In the genomic region with DNA sequence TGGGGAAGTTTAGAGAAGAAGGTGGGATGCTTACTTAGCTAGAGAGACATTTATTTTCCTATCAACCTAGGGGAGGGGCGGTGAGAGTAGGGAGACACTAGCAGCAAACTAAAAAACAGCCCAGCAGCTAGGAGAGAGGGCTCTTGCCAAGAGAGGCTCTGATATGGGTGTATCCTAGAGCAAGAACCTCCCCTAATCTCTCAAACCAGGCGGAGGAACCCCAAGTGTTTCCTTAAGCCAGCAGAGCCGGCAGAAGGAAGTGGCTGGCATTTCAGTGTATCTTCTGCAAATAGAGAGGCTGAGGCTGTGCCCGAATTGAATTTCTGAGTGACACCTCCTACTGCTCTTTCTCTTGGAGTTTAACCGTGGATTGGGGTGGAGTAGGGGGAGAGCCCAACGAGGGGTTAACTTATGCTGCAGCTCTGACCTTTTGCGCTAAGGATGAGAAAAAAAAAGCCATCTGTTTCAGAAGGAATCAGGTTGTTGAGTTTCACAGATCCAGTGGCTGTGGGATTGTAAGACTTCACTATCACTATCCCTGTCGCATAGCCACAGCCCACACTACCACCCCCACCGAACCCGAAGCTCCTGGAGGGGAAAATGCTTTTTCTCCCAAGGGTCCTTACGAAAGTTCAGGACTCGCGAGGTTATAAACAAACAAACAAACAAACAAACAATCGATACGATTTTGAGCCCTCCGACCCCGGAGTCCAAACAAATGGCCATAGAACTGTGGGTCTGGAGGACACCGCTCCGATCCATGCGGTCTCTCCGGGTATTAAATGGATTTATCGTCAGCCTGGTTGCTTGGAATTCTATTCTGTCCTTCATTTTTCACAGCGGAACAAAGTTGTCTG, we compare ENCODE assay signal across 10 cellular contexts. TPM values are rescaled to one million over a fixed set of nuclear protein-coding genes. Genes with fewer than 3 reads are reported as not detected.
DNase-seq lines count a peak whose midpoint lies in the region; ATAC-seq and TF ChIP-seq lines count a peak whose summit lies in the region.
"Had no signal": no experiment of that assay in that cellular context is flagged by ENCODE, and none has a peak within 500 bp of the region (broad histone marks: within the 10 kb centered on the region; RNA-seq: fewer than 3 reads in every experiment).

No MANE protein-coding gene starts in this region.

- H3K4me3 ChIP-seq in iPS-18c (ENCODE audit: insufficient read depth, low read depth, low read length), result peak overlapping the region; percentile 59; the same call in 1 of the 2 replicates
- H3K4me3 ChIP-seq in thyroid gland (replicated peaks in 1 of 3), result no peak overlapping the region

- H3K9me3 ChIP-seq in iPS-18c (ENCODE audit: control insufficient read depth, insufficient read depth, low read length) (no peaks in the 10 kb centered on the region), thyroid gland (no peaks in the 10 kb centered on the region)

- WGBS in thyroid gland, 2 donors, result 16 to 17% methylated on average over 22 to 23 of the region's 23 CpGs

- TF ChIP-seq CTCF in type B pancreatic cell (conservative IDR thresholded peaks at IDR 0.05) (no peak), thyroid gland (IDR thresholded peaks at IDR 0.05) (no peak)

- H3K27ac ChIP-seq in thyroid gland, result no peak overlapping the region

- intact Hi-C loops in left cardiac atrium (cut with DNase I) (no loop called here), Right ventricle myocardium inferior (cut with DNase I) (no loop called here), thyroid gland (cut with DNase I) (no loop called here)

- H3K4me1 ChIP-seq in thyroid gland, result peaks cover 0 to 23% of the 10 kb centered on the region in 2 donors

- H3K4me3 Mint-ChIP-seq in type B pancreatic cell, result peak overlapping the region; percentile 78
- H3K4me3 Mint-ChIP-seq: dendritic cell treated with granulocyte-macrophage colony-stimulating factor and Interleukin-4, amounts not matched to agents 40 ng/mL and 50 ng/mL, for 4 days had no signal

- no peak overlapping the region for H3K27ac Mint-ChIP-seq in type B pancreatic cell
- H3K27ac Mint-ChIP-seq: dendritic cell treated with granulocyte-macrophage colony-stimulating factor and Interleukin-4, amounts not matched to agents 40 ng/mL and 50 ng/mL, for 4 days had no signal

- no peaks in the 10 kb centered on the region for H3K36me3 ChIP-seq in thyroid gland

- H3K36me3 Mint-ChIP-seq in type B pancreatic cell, result peaks cover 3% of the 10 kb centered on the region

- H3K4me1 Mint-ChIP-seq in type B pancreatic cell (ENCODE audit: unreplicated experiment), result peaks cover 7% of the 10 kb centered on the region

- no peaks in the 10 kb centered on the region for H3K27me3 ChIP-seq in thyroid gland

- no peak for TF ChIP-seq POLR2A in thyroid gland (IDR thresholded peaks at IDR 0.05)

- peak; percentile 14 to 19 for ATAC-seq in left cardiac atrium
- ATAC-seq in Right ventricle myocardium inferior, result no peak
- ATAC-seq in HG02870 (IDR thresholded peaks at IDR 0.05; ENCODE audit: unreplicated experiment), result no peak

- H3K27me3 Mint-ChIP-seq in type B pancreatic cell, result peaks cover 88% of the 10 kb centered on the region

- peaks cover 6% of the 10 kb centered on the region for H3K9me3 Mint-ChIP-seq in type B pancreatic cell
- H3K9me3 Mint-ChIP-seq: dendritic cell treated with granulocyte-macrophage colony-stimulating factor and Interleukin-4, amounts not matched to agents 40 ng/mL and 50 ng/mL, for 4 days had no signal

- DNase-seq in left cardiac atrium (no peak), Right ventricle myocardium inferior (ENCODE audit: missing footprints) (no peak), UCSD-AML1 (lab: John Stamatoyannopoulos, UW; ENCODE audit: unreplicated experiment) (peak; percentile 27), type B pancreatic cell (ENCODE audit: extremely low spot score, unreplicated experiment) (no peak), thyroid gland (no peak)
- DNase-seq in activated CD4-positive, alpha-beta T cell treated with anti-CD3 and anti-CD28 coated beads for 48 hours, result no peak

RNA-seq across cellular contexts. Expression of a gene that starts 1.3 kb away (rescaled TPM):
- total RNA-seq in left cardiac atrium (1 to 10 TPM; 2.5 to 5.2 TPM), Right ventricle myocardium inferior (2.6 TPM), type B pancreatic cell (ENCODE audit: low replicate concordance) (0.94 and 1.9 TPM in 2 replicates), thyroid gland (1 to 10 TPM in 1 of 4 donors, under 1 TPM in 2, not detected in 1; 0.04 to 1.2 (median 0.24) TPM)
- total RNA-seq: activated CD8-positive, alpha-beta memory T cell treated with anti-CD3 and anti-CD28 coated beads for 36 hours had no signal

Comparison
In these comparisons a context has a peak if more than half of its experiments do, and no peak if none do; other contexts are left out.
1. ATAC-seq: peak in left cardiac atrium (2 of 2); none in Right ventricle myocardium inferior (single experiment) and HG02870 (single experiment).